8 cellular contexts compared by ENCODE assay signal in the genomic region with DNA sequence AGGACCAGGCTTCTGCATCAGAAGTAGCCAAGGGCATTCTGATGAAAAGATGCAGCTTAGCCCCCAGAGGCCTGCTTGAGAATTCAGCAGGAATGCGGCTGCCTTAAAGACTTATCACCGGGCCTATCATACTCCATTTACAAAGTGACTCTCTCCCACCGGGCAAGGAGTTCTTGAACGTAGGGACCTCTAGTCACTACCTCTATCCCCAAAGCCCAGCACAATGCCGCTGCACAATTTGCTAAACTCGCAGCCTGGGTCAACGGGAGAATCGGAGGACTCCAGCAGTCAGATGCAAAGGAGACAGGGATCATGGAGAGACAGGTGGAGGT. TPM values are rescaled to one million over a fixed set of nuclear protein-coding genes. Genes with fewer than 3 reads are reported as not detected.
A peak's percentile ranks its signal among the peaks of the same experiment; 100 is the strongest.
DNase-seq lines count a peak whose midpoint lies in the region; ATAC-seq and TF ChIP-seq lines count a peak whose summit lies in the region.

No MANE protein-coding gene starts in this region.

- no peak for TF ChIP-seq CTCF in DOHH2 (IDR thresholded peaks at IDR 0.05; ENCODE audit: low read depth, low read length, poor library complexity, severe bottlenecking)
- TF ChIP-seq CTCF in breast epithelium (IDR thresholded peaks at IDR 0.05), result no peak

- WGBS in thymus, result 2% methylated on average over 8 of the region's 8 CpGs

- peak; percentile 13 for ATAC-seq in GM21619 (IDR thresholded peaks at IDR 0.05; ENCODE audit: unreplicated experiment)

- DNase-seq in Jurkat, Clone E6-1 (ENCODE audit: low read depth, low spot score), result no peak
- DNase-seq in breast epithelium (ENCODE audit: low spot score in 2 of 2), result no peak
- DNase-seq in left kidney (ENCODE audit: low read depth, low spot score), result peak; percentile 64
- no peak for DNase-seq in activated CD4-positive, alpha-beta T cell treated with anti-CD3 and anti-CD28 coated beads, Interleukin-2, amount 50 U/mL, for 1 hour
- no peak for DNase-seq in amniotic stem cell (lab: John Stamatoyannopoulos, UW)

- H3K36me3 ChIP-seq in DOHH2 (ENCODE audit: control insufficient read depth, low read length) (peaks cover 42% of the 10 kb centered on the region), breast epithelium (no peaks in the 10 kb centered on the region), thymus (ENCODE audit: control insufficient read depth, insufficient read depth) (peaks cover 5% of the 10 kb centered on the region)

- no peaks in the 10 kb centered on the region for H3K9me3 ChIP-seq in DOHH2 (ENCODE audit: control insufficient read depth, insufficient read depth, low read length)
- no peaks in the 10 kb centered on the region for H3K9me3 ChIP-seq in breast epithelium
- H3K9me3 ChIP-seq in thymus (ENCODE audit: control insufficient read depth), result no peaks in the 10 kb centered on the region

- H3K9me2 ChIP-seq in DOHH2 (replicated peaks; ENCODE audit: control insufficient read depth, low read length), result no peaks in the 10 kb centered on the region

- intact Hi-C loops in breast epithelium (cut with DNase I; ENCODE audit: low total_unique reads), result no loop called here

- peaks cover 4% of the 10 kb centered on the region for H3F3A ChIP-seq in DOHH2 (ENCODE audit: control insufficient read depth, insufficient read depth)

- H3K4me1 ChIP-seq in DOHH2 (ENCODE audit: control insufficient read depth, low read length), result peaks cover 15% of the 10 kb centered on the region
- H3K4me1 ChIP-seq in breast epithelium, result peaks cover 0 to 8% of the 10 kb centered on the region in 2 donors
- H3K4me1 ChIP-seq in thymus (ENCODE audit: control insufficient read depth, insufficient read depth, low read length), result peaks cover 12% of the 10 kb centered on the region

- H3K4me3 ChIP-seq in DOHH2 (ENCODE audit: low read length), result peak overlapping the region; percentile 99
- peak overlapping the region; percentile 97 for H3K4me3 ChIP-seq in Jurkat, Clone E6-1 (ENCODE audit: low read length)
- H3K4me3 ChIP-seq in breast epithelium, result peak overlapping the region; percentile 82 to 90 (median 87)
- peak overlapping the region; percentile 77 for H3K4me3 ChIP-seq in thymus (ENCODE audit: low read length)

- peak overlapping the region; percentile 98 for H3K4me2 ChIP-seq in DOHH2 (ENCODE audit: low read length)

- TF ChIP-seq POLR2A in breast epithelium (IDR thresholded peaks at IDR 0.05), result no peak

- H3K27me3 ChIP-seq in DOHH2 (ENCODE audit: control insufficient read depth, low read length) (no peaks in the 10 kb centered on the region), breast epithelium (no peaks in the 10 kb centered on the region), thymus (ENCODE audit: control insufficient read depth, insufficient read depth) (no peaks in the 10 kb centered on the region)

- peaks cover 44% of the 10 kb centered on the region for H3K79me2 ChIP-seq in DOHH2 (ENCODE audit: control insufficient read depth, low read length)

- peak overlapping the region; percentile 92 for H3K27ac ChIP-seq in DOHH2 (ENCODE audit: low read depth, low read length)
- H3K27ac ChIP-seq in breast epithelium, result peak overlapping the region; percentile 96 to 97
- peak overlapping the region; percentile 90 for H3K27ac ChIP-seq in thymus (ENCODE audit: low read depth)

- 0 out of 2 replicates have a peak, but pooled peaks cover 5% of the 10 kb centered on the region for H4K20me1 ChIP-seq in DOHH2 (ENCODE audit: control insufficient read depth, insufficient read depth, low read depth, low read length)

RNA-seq across cellular contexts. Expression of a gene that starts 0.7 kb away (rescaled TPM):
- 25.6 TPM for polyA plus RNA-seq in Jurkat, Clone E6-1 (2012; ENCODE audit: insufficient read depth, insufficient read length)
- 10 to 100 TPM; 14.2 to 24.9 (median 23.7) TPM for total RNA-seq in breast epithelium
- 14.3 TPM for polyA plus RNA-seq in thymus

RNA-seq across cellular contexts. Expression of a gene that starts 27.8 kb away (rescaled TPM):
- polyA plus RNA-seq in Jurkat, Clone E6-1 (2012; ENCODE audit: insufficient read depth, insufficient read length), result not detected
- not detected for total RNA-seq in breast epithelium
- not detected for polyA plus RNA-seq in thymus

RNA-seq across cellular contexts. Expression of a gene that starts 39.0 kb away (rescaled TPM):
- not detected for polyA plus RNA-seq in Jurkat, Clone E6-1 (2012; ENCODE audit: insufficient read depth, insufficient read length)
- not detected for total RNA-seq in breast epithelium
- polyA plus RNA-seq in thymus, result 0.05 TPM
